23 cellular contexts compared by ENCODE assay signal in genomic region chr6:30932665-30933365, GRCh38. TPM values are rescaled to one million over a fixed set of nuclear protein-coding genes. Genes with fewer than 3 reads are reported as not detected.
"Had no signal": no experiment of that assay in that cellular context is flagged by ENCODE, and none has a peak within 500 bp of the region (broad histone marks: within the 10 kb centered on the region; RNA-seq: fewer than 3 reads in every experiment).

No MANE protein-coding gene starts in this region.

- H3K4me3 ChIP-seq: lung, ovary, sigmoid colon, stomach had no signal

- H3K9me3 ChIP-seq: ovary had no signal

- DNase-seq: activated CD4-positive, alpha-beta T cell treated with anti-CD3 and anti-CD28 coated beads for 48 hours; activated CD4-positive, CD25-positive, alpha-beta regulatory T cell; activated CD8-positive, alpha-beta T cell treated with anti-CD3 and anti-CD28 coated beads, Interleukin-2, amount 10 ng/mL, durations not matched to agents 7 days and 5 days; activated naive CD4-positive, alpha-beta T cell treated with anti-CD3 and anti-CD28 coated beads for 36 hours; activated T-cell treated with anti-CD3 and anti-CD28 coated beads, Interleukin-2, amount 50 U/mL, for 4 hours; anterior cingulate cortex; effector memory CD4-positive, alpha-beta T cell; foreskin fibroblast; hippocampal formation; left cardiac atrium; ovary; sigmoid colon; stimulated activated CD4-positive, alpha-beta T cell treated with anti-CD3 and anti-CD28 coated beads, Interleukin-4, amount 100 ng/mL, for 24 hours; stomach; T-helper 1 cell; T1000; trophoblast cell had no signal

- H3K4me1 ChIP-seq: sigmoid colon had no signal

- H3K4me3 Mint-ChIP-seq: activated CD8-positive, alpha-beta T cell treated with anti-CD3 and anti-CD28 coated beads, Interleukin-2, amount 10 ng/mL, durations not matched to agents 7 days and 5 days; activated naive CD4-positive, alpha-beta T cell treated with anti-CD3 and anti-CD28 coated beads for 36 hours; activated T-cell treated with anti-CD3 and anti-CD28 coated beads, Interleukin-2, amount 50 U/mL, for 4 hours; dendritic cell treated with granulocyte-macrophage colony-stimulating factor and Interleukin-4, amounts not matched to agents 40 ng/mL and 50 ng/mL, for 4 days; stimulated activated effector memory CD8-positive, alpha-beta T cell treated with anti-CD3 and anti-CD28 coated beads, Interleukin-12 subunit alpha, Interleukin-12 subunit beta, amount 100 ng/mL, for 72 hours had no signal

- H3K27ac Mint-ChIP-seq: activated CD8-positive, alpha-beta T cell treated with anti-CD3 and anti-CD28 coated beads, Interleukin-2, amount 10 ng/mL, durations not matched to agents 7 days and 5 days; activated naive CD4-positive, alpha-beta T cell treated with anti-CD3 and anti-CD28 coated beads for 36 hours; stimulated activated effector memory CD8-positive, alpha-beta T cell treated with anti-CD3 and anti-CD28 coated beads, Interleukin-12 subunit alpha, Interleukin-12 subunit beta, amount 100 ng/mL, for 72 hours had no signal

- ATAC-seq: activated CD8-positive, alpha-beta T cell treated with anti-CD3 and anti-CD28 coated beads, Interleukin-2, amount 10 ng/mL, durations not matched to agents 7 days and 5 days; left cardiac atrium; stimulated activated effector memory CD8-positive, alpha-beta T cell treated with anti-CD3 and anti-CD28 coated beads, Interleukin-12 subunit alpha, Interleukin-12 subunit beta, amount 100 ng/mL, for 72 hours had no signal

- H3K4me1 Mint-ChIP-seq: stimulated activated effector memory CD8-positive, alpha-beta T cell treated with anti-CD3 and anti-CD28 coated beads, Interleukin-12 subunit alpha, Interleukin-12 subunit beta, amount 100 ng/mL, for 72 hours had no signal

- H3K27ac ChIP-seq: ovary, sigmoid colon had no signal

- H3K27me3 ChIP-seq: ovary had no signal

- H3K36me3 ChIP-seq: ovary, sigmoid colon had no signal

RNA-seq across cellular contexts. Expression of gene SFTA2, which starts 0.8 kb away (rescaled TPM):
- total RNA-seq: activated CD8-positive, alpha-beta T cell treated with anti-CD3 and anti-CD28 coated beads, Interleukin-2, amount 10 ng/mL, durations not matched to agents 7 days and 5 days; activated naive CD4-positive, alpha-beta T cell treated with anti-CD3 and anti-CD28 coated beads for 36 hours; cerebellum; left cardiac atrium; sigmoid colon; temporal lobe had no signal
- polyA plus RNA-seq: neural cell, ovary had no signal

RNA-seq across cellular contexts. Expression of gene MUCL3, which starts 8.0 kb away (rescaled TPM):
- total RNA-seq: activated CD8-positive, alpha-beta T cell treated with anti-CD3 and anti-CD28 coated beads, Interleukin-2, amount 10 ng/mL, durations not matched to agents 7 days and 5 days; activated naive CD4-positive, alpha-beta T cell treated with anti-CD3 and anti-CD28 coated beads for 36 hours; cerebellum; left cardiac atrium; sigmoid colon; temporal lobe had no signal
- polyA plus RNA-seq: neural cell, ovary had no signal
